In the genomic region with DNA sequence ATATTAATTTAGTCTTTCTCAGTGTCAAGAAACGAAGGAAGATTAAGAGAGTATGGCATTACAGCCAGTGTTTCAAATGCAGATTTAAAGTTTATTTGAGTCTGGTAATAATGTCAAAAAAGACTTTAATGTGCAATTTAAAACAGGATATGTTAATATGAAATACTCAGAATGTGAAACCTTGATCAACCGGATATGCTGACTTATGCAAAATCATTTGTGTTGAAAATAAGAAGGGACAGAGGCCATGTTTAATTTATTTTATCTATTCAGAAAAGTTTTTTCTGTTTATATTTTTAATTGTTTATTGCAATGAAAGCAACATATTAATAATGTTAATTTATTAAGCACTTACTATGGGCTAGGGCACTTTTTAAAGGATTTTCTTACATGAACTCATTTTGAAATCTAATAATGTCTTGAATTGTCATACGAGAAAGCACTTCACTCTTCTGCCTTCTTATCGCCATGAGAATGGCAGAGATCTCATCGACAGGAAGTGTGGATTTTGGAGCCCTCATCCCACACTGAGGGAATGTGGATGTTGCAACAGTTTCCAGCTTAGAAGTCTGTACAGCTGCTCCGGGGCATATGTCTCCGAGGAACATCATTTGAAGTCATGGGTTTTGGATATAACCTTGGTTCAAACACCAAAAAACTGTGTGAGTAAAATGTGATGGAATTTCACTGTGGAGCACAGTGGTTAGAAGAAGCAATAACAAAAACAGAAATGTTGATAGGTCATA, we compare ENCODE assay signal across 24 cellular contexts.
DNase-seq lines count a peak whose midpoint lies in the region; ATAC-seq, FAIRE-seq and TF ChIP-seq lines count a peak whose summit lies in the region.
"Had no signal": no experiment of that assay in that cellular context is flagged by ENCODE, and none has a peak within 500 bp of the region (broad histone marks: within the 10 kb centered on the region; RNA-seq: fewer than 3 reads in every experiment).

No MANE protein-coding gene starts in this region.

- H3K23ac ChIP-seq in H1 (ENCODE audit: insufficient read length) (no peak overlapping the region), trophoblast cell (ENCODE audit: low read length) (no peak overlapping the region)

- H2BK5ac ChIP-seq in H1 (ENCODE audit: low read depth, low read length) (no peak overlapping the region), trophoblast cell (ENCODE audit: low read depth, low read length, poor library complexity) (no peak overlapping the region)

- H3K4me2 ChIP-seq in HepG2 (ENCODE audit: low read depth, low read length) (no peak overlapping the region), H1 (ENCODE audit: insufficient read depth in 1 of 2, low read depth in 2 of 2, low read length in 2 of 2) (no peak overlapping the region), trophoblast cell (ENCODE audit: low read length) (no peak overlapping the region)
- H3K4me2 ChIP-seq: BLaER1, GM23338 had no signal

- POLR2A ChIA-PET in HepG2 (lab: Yijun Ruan, JAX) (no interaction called here), H1 (lab: Charles Lee; ENCODE audit: partially characterized antibody) (no interaction called here)

- H3K14ac ChIP-seq in H1 (ENCODE audit: insufficient read length) (no peak overlapping the region), trophoblast cell (ENCODE audit: low read length) (no peak overlapping the region)

- TF ChIP-seq CTCF in HepG2 (CRISPR knock-in tag; IDR thresholded peaks at IDR 0.05) = no peak
- TF ChIP-seq CTCF in right lobe of liver (IDR thresholded peaks at IDR 0.05) = no peak
- no peak for TF ChIP-seq CTCF in H1 (IDR thresholded peaks at IDR 0.05; ENCODE audit: control extremely low read depth in 1 of 3, insufficient read depth in 1 of 3, low read depth in 1 of 3, low read length in 3 of 3)
- no peak for TF ChIP-seq CTCF in gastrocnemius medialis (IDR thresholded peaks at IDR 0.05 in 4 of 5, conservative IDR thresholded peaks at IDR 0.05 in 1 of 5)

- H3K4me1 ChIP-seq in HepG2 (ENCODE audit: insufficient read depth, low read length) (no peaks in the 10 kb centered on the region), right lobe of liver (no peaks in the 10 kb centered on the region), H1 (replicated peaks in 1 of 4; ENCODE audit: control insufficient read depth in 3 of 4, insufficient read depth in 4 of 4, low read length in 3 of 4) (no peaks in the 10 kb centered on the region), trophoblast cell (ENCODE audit: control insufficient read depth in 1 of 2, insufficient read depth in 2 of 2, low read length in 2 of 2) (no peaks in the 10 kb centered on the region), gastrocnemius medialis (no peaks in the 10 kb centered on the region)
- H3K4me1 ChIP-seq: BLaER1, HAP-1 had no signal

- TF ChIP-seq POLR2A in HepG2 (IDR thresholded peaks at IDR 0.05; ENCODE audit: insufficient read depth in 1 of 2, low read depth in 2 of 2, low read length in 2 of 2) (no peak), right lobe of liver (IDR thresholded peaks at IDR 0.05) (no peak), H1 (IDR thresholded peaks at IDR 0.05; ENCODE audit: control extremely low read depth in 1 of 2, low read depth in 2 of 2, low read length in 2 of 2) (no peak), gastrocnemius medialis (IDR thresholded peaks at IDR 0.05) (no peak)

- H3K9me3 ChIP-seq in HepG2 (ENCODE audit: low read length) (no peaks in the 10 kb centered on the region), right lobe of liver (no peaks in the 10 kb centered on the region), SK-N-MC (ENCODE audit: low read depth, low read length) (no peaks in the 10 kb centered on the region), H1 (ENCODE audit: insufficient read depth in 2 of 2, low read depth in 1 of 2, low read length in 1 of 2) (peaks cover 0 to 8% of the 10 kb centered on the region in 2 experiments; a peak in 1 of 4 replicates), trophoblast cell (ENCODE audit: insufficient read depth, low read depth, low read length) (no peaks in the 10 kb centered on the region), gastrocnemius medialis (no peaks in the 10 kb centered on the region)
- H3K9me3 ChIP-seq: HAP-1 had no signal

- no peaks in the 10 kb centered on the region for H4K20me1 ChIP-seq in HepG2 (ENCODE audit: insufficient read depth, low read length)
- H4K20me1 ChIP-seq in H1 (replicated peaks in 1 of 2; ENCODE audit: control insufficient read depth in 1 of 2, insufficient read depth in 2 of 2, low read length in 2 of 2) = no peaks in the 10 kb centered on the region
- H4K20me1 ChIP-seq: BLaER1 had no signal

- H3K27me3 ChIP-seq in HepG2 (ENCODE audit: control insufficient read depth in 1 of 2, insufficient read depth in 2 of 2, low read length in 2 of 2) = no peaks in the 10 kb centered on the region
- H3K27me3 ChIP-seq in right lobe of liver = no peaks in the 10 kb centered on the region
- H3K27me3 ChIP-seq in H1 (replicated peaks in 1 of 4; ENCODE audit: control insufficient read depth in 3 of 4, extremely low read depth in 1 of 4, insufficient read depth in 3 of 4, low read length in 3 of 4) = no peaks in the 10 kb centered on the region; a peak in 1 of 7 replicates
- no peaks in the 10 kb centered on the region for H3K27me3 ChIP-seq in trophoblast cell (ENCODE audit: insufficient read depth, low read length)
- no peaks in the 10 kb centered on the region for H3K27me3 ChIP-seq in gastrocnemius medialis
- H3K27me3 ChIP-seq: BLaER1 had no signal

- TF ChIP-seq RAD21 in HepG2 (CRISPR knock-in tag; IDR thresholded peaks at IDR 0.05) = no peak
- TF ChIP-seq RAD21 in H1 (IDR thresholded peaks at IDR 0.05 in 1 of 2, conservative IDR thresholded peaks at IDR 0.05 in 1 of 2; ENCODE audit: low read depth in 2 of 2, low read length in 2 of 2) = no peak

- H2BK120ac ChIP-seq in H1 (replicated peaks; ENCODE audit: low read depth, low read length) (no peak overlapping the region), trophoblast cell (ENCODE audit: insufficient read depth, low read length, poor library complexity) (no peak overlapping the region)

- no peak overlapping the region for H4K5ac ChIP-seq in H1 (ENCODE audit: insufficient read length, low read depth, low read length)

- H2BK20ac ChIP-seq in H1 (ENCODE audit: low read length) = no peak overlapping the region

- H3K36me3 ChIP-seq in HepG2 (replicated peaks in 1 of 2; ENCODE audit: control insufficient read depth in 1 of 2, insufficient read depth in 2 of 2, low read length in 2 of 2) (no peaks in the 10 kb centered on the region), right lobe of liver (no peaks in the 10 kb centered on the region), SK-N-MC (ENCODE audit: insufficient read depth, low read length) (no peaks in the 10 kb centered on the region), H1 (ENCODE audit: control insufficient read depth in 2 of 4, insufficient read depth in 4 of 4, low read length in 3 of 4) (no peaks in the 10 kb centered on the region), trophoblast cell (ENCODE audit: control insufficient read depth in 1 of 2, insufficient read depth in 2 of 2, low read length in 2 of 2) (no peaks in the 10 kb centered on the region), gastrocnemius medialis (no peaks in the 10 kb centered on the region)
- H3K36me3 ChIP-seq: BLaER1, HAP-1 had no signal

- CTCF ChIA-PET in HepG2 (lab: Yijun Ruan, JAX; ENCODE audit: low intra/inter-chr PET ratio, low total read pairs) = no interaction called here
- CTCF ChIA-PET in H1 (lab: Charles Lee; ENCODE audit: partially characterized antibody) = no interaction called here

- H2AFZ ChIP-seq in HepG2 (ENCODE audit: low read length) (no peak overlapping the region), H1 (ENCODE audit: low read length) (no peak overlapping the region), trophoblast cell (ENCODE audit: insufficient read depth, low read length, poor library complexity) (no peak overlapping the region)
- H2AFZ ChIP-seq: GM23338 had no signal

- no TSS peak for BruUV-seq in HepG2 (replicated peaks; lab: Mats Ljungman, UMichigan)

- H2BK15ac ChIP-seq in H1 (ENCODE audit: low read length) = no peak overlapping the region

- no peak overlapping the region for H2BK12ac ChIP-seq in H1 (ENCODE audit: low read depth, low read length)
- H2BK12ac ChIP-seq in trophoblast cell (ENCODE audit: low read length) = no peak overlapping the region

- H3K4ac ChIP-seq in H1 (replicated peaks; ENCODE audit: insufficient read length, low read depth, low read length) = no peak overlapping the region
- H3K4ac ChIP-seq in trophoblast cell (ENCODE audit: low read depth, low read length) = no peak overlapping the region

- no peak overlapping the region for H3K56ac ChIP-seq in H1 (replicated peaks; ENCODE audit: insufficient read length, low read depth, low read length)

- H3K79me2 ChIP-seq in HepG2 (ENCODE audit: insufficient read depth, low read length) = no peaks in the 10 kb centered on the region
- no peaks in the 10 kb centered on the region for H3K79me2 ChIP-seq in H1 (ENCODE audit: control insufficient read depth in 1 of 2, insufficient read depth in 2 of 2, low read length in 2 of 2)
- no peaks in the 10 kb centered on the region for H3K79me2 ChIP-seq in trophoblast cell (ENCODE audit: control insufficient read depth, insufficient read depth, low read length, poor library complexity)

- no peak for ATAC-seq in HepG2
- ATAC-seq in right lobe of liver = no peak
- ATAC-seq in gastrocnemius medialis = no peak
- ATAC-seq: CD8-positive, alpha-beta T cell; GM12878; GM23338 had no signal

- no peak overlapping the region for H3K9ac ChIP-seq in HepG2 (ENCODE audit: insufficient read depth, low read depth, low read length)
- H3K9ac ChIP-seq in SK-N-MC (ENCODE audit: insufficient read length) = no peak overlapping the region
- H3K9ac ChIP-seq in H1 (replicated peaks in 1 of 4; ENCODE audit: extremely low read depth in 1 of 4, low read depth in 3 of 4, low read length in 3 of 4) = no peak overlapping the region
- no peak overlapping the region for H3K9ac ChIP-seq in trophoblast cell (ENCODE audit: low read length)
- H3K9ac ChIP-seq: BLaER1 had no signal

- H4K8ac ChIP-seq in H1 (ENCODE audit: extremely low read depth, insufficient read depth, low read length) = no peak overlapping the region
- no peak overlapping the region for H4K8ac ChIP-seq in trophoblast cell (ENCODE audit: low read depth, low read length)

- H3K27ac ChIP-seq in HepG2 (ENCODE audit: extremely low read length, insufficient read depth, low read length) (no peak overlapping the region), right lobe of liver (no peak overlapping the region), SK-N-MC (peak overlapping the region; percentile 96), H1 (ENCODE audit: low read depth, low read length) (no peak overlapping the region), trophoblast cell (ENCODE audit: low read depth, low read length) (no peak overlapping the region), gastrocnemius medialis (no peak overlapping the region)
- H3K27ac ChIP-seq: 22Rv1, BLaER1, C4-2B had no signal

- WGBS in HepG2 (ENCODE audit: low lambda C conversion rate) = 13% methylated on average over 7 of the region's 7 CpGs
- WGBS in right lobe of liver (ENCODE audit: insufficient coverage, low coverage, low lambda C conversion rate, missing lambda C conversion rate) = 73% methylated on average over 7 of the region's 7 CpGs
- WGBS in H1 (ENCODE audit: extremely low coverage in 1 of 2, insufficient coverage in 1 of 2, insufficient read length in 1 of 2, insufficient replicate concordance in 2 of 2, low coverage in 1 of 2, low lambda C conversion rate in 2 of 2, missing lambda C conversion rate in 1 of 2), 2 experiments = 92% methylated on average over 7 of the region's 7 CpGs; no CpG with 5 or more reads in 1 of the 2 experiments
- WGBS in trophoblast cell (ENCODE audit: extremely low coverage, insufficient coverage, insufficient read length) = no CpG with 5 or more reads among the region's 7 CpGs

- intact Hi-C loops in HepG2 (cut with micrococcal nuclease; ENCODE audit: unreplicated experiment) = no loop called here
- intact Hi-C loops in right lobe of liver (cut with DNase I) = no loop called here
- intact Hi-C loops in gastrocnemius medialis (cut with DNase I; ENCODE audit: low total_unique reads) = no loop called here

- FAIRE-seq in HepG2 (lab: Jason Lieb, UNC) (no peak), H1 (lab: Jason Lieb, UNC) (no peak)
- FAIRE-seq: D721Med, GM12878, GM19239, H54 had no signal

- in situ Hi-C loops in HepG2 (cut with HindIII; ENCODE audit: extremely low pct_ligation_motif_present, low pct_unique_long_range_greater_than_20kb) = no loop called here
- in situ Hi-C loops in gastrocnemius medialis (cut with MboI; ENCODE audit: low sequenced_read_pairs in 4 of 4) = no loop called here

- no peak overlapping the region for H3K18ac ChIP-seq in H1 (ENCODE audit: extremely low read depth, low read length)
- no peak overlapping the region for H3K18ac ChIP-seq in trophoblast cell (ENCODE audit: low read length)

- no peaks in the 10 kb centered on the region for H3K79me1 ChIP-seq in H1 (ENCODE audit: low read depth, low read length)
- H3K79me1 ChIP-seq in trophoblast cell (ENCODE audit: low read length) = no peaks in the 10 kb centered on the region

- no peak for TF ChIP-seq EP300 in HepG2 (IDR thresholded peaks at IDR 0.05; ENCODE audit: low read depth in 2 of 2, low read length in 2 of 2)
- TF ChIP-seq EP300 in HepG2 (CRISPR knock-in tag; IDR thresholded peaks at IDR 0.05; ENCODE audit: borderline replicate concordance) = no peak
- no peak for TF ChIP-seq EP300 in H1 (IDR thresholded peaks at IDR 0.05; ENCODE audit: borderline replicate concordance in 1 of 2, low read depth in 2 of 2, low read length in 2 of 2)

- H3K4me3 ChIP-seq in HepG2 (replicated peaks in 1 of 3; ENCODE audit: insufficient read depth in 1 of 3, low read depth in 2 of 3, low read length in 3 of 3) (no peak overlapping the region), right lobe of liver (no peak overlapping the region), SK-N-MC (peak overlapping the region; percentile 62), H1 (ENCODE audit: extremely low read depth in 1 of 4, insufficient read depth in 2 of 4, low read depth in 3 of 4, low read length in 4 of 4) (no peak overlapping the region), trophoblast cell (ENCODE audit: low read depth, low read length) (no peak overlapping the region), gastrocnemius medialis (no peak overlapping the region)
- H3K4me3 ChIP-seq: BLaER1, GM12878, GM23338, HAP-1 had no signal

- H4K12ac ChIP-seq in trophoblast cell (ENCODE audit: low read depth, low read length) = no peak overlapping the region

- H4K91ac ChIP-seq in H1 (replicated peaks; ENCODE audit: insufficient read length, low read length) (no peak overlapping the region), trophoblast cell (ENCODE audit: low read depth, low read length) (no peak overlapping the region)

- no peaks in the 10 kb centered on the region for H3K23me2 ChIP-seq in H1 (ENCODE audit: low read depth, low read length)

- H2AK5ac ChIP-seq in H1 (ENCODE audit: low read depth, low read length) (no peak overlapping the region), trophoblast cell (ENCODE audit: low read length) (no peak overlapping the region)

- DNase-seq in HepG2 (ENCODE audit: low spot score) (no peak), right lobe of liver (no peak), SK-N-MC (ENCODE audit: low read depth, low spot score) (peak; percentile 99), H1 (ENCODE audit: low read depth in 1 of 2, low spot score in 2 of 2) (no peak), trophoblast cell (peak; percentile 4 to 53), gastrocnemius medialis (no peak), COLO668 (lab: John Stamatoyannopoulos, UW; ENCODE audit: unreplicated experiment) (no peak), mesenteric fat pad (ENCODE audit: low spot score) (no peak)
- DNase-seq: CD4-positive, CD25-positive, alpha-beta regulatory T cell; CD8-positive, alpha-beta T cell; DMS 273 treated with DMSO at 0.1 percent for 48 hours; DMS79; EL; GDM1; HFFc6 had no signal

Comparison
In these comparisons a context has a peak if more than half of its experiments do, and no peak if none do; other contexts are left out.
1. DNase-seq: peak in SK-N-MC (single experiment) and trophoblast cell (2 of 2); none in HepG2 (single experiment), right lobe of liver (0 of 3), H1 (0 of 2), gastrocnemius medialis (0 of 2), COLO668 (single experiment) and mesenteric fat pad (single experiment).